8 cellular contexts compared by ENCODE assay signal in the genomic region with DNA sequence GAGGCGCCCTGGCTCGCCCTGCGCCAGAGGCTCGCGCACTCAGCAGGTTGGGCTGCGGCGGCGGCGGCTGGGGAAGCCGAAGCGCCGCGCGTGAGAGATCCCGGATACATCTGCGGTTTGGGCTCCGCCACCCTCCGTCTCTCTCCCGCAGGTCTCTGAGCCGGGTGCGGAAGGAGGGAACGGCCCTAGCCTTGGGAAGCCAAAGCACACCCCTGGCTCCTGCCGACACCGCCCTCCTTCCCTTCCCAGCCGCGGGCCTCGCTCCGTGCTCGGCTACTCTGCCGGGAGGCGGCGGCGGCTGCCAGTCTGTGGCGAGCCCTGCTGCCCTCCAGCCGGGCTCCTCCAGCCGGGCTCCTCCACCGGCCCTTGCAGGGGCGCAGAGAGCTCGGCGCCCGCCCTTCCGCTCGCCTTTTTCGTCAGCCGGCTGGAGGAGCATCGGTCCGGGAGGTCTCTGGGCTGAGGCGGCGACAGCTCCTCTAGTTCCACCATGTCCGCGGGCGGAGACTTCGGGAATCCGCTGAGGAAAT. TPM values are rescaled to one million over a fixed set of nuclear protein-coding genes. Genes with fewer than 3 reads are reported as not detected.
DNase-seq lines count a peak whose midpoint lies in the region; ATAC-seq and TF ChIP-seq lines count a peak whose summit lies in the region.
"Not testable (repeated sequence)": the region's sequence is repeated elsewhere in the genome, so short reads cannot be mapped to it uniquely, and the experiment has no call there.

A gene (plus strand): TSS at position 38 of the 527 bp plus-strand sequence. CDS start 450 bp downstream, at position 488.

- H3K4me1 Mint-ChIP-seq in activated CD4-positive, alpha-beta T cell treated with anti-CD3 and anti-CD28 coated beads, Interleukin-2, amount 10 ng/mL, durations not matched to agents 7 days and 5 days = not testable (repeated sequence)

- TF ChIP-seq CTCF in AG04450 (IDR thresholded peaks at IDR 0.05; ENCODE audit: low read depth, low read length) = not testable (repeated sequence)

- not testable (repeated sequence) for H2BK120ac ChIP-seq in mesenchymal stem cell (ENCODE audit: low read depth, low read length)

- H3K27me3 ChIP-seq in AG04450 (ENCODE audit: control insufficient read depth, insufficient read depth, low read length) = not testable (repeated sequence)
- peaks cover 10 to 17% of the 10 kb centered on the region in 2 experiments for H3K27me3 ChIP-seq in mesenchymal stem cell (ENCODE audit: control insufficient read depth in 1 of 2, insufficient read depth in 1 of 2, low read length in 2 of 2)

- not testable (repeated sequence) for H3K23ac ChIP-seq in mesenchymal stem cell (ENCODE audit: low read length in 2 of 2)

- H2AFZ ChIP-seq in mesenchymal stem cell (ENCODE audit: low read depth, low read length) = peak within 1 kb of the TSS; percentile 29

- H3K9ac ChIP-seq in mesenchymal stem cell (ENCODE audit: low read length) = peak within 1 kb of the TSS; percentile 36

- not testable (repeated sequence) for H3K9me3 Mint-ChIP-seq in activated CD4-positive, alpha-beta T cell treated with anti-CD3 and anti-CD28 coated beads, Interleukin-2, amount 10 ng/mL, durations not matched to agents 7 days and 5 days

- H3K4me3 Mint-ChIP-seq in activated CD4-positive, alpha-beta T cell treated with anti-CD3 and anti-CD28 coated beads, Interleukin-2, amount 10 ng/mL, durations not matched to agents 7 days and 5 days = peak within 1 kb of the TSS; percentile 48

- H3K27ac ChIP-seq in AG04450 (ENCODE audit: low read depth, low read length); caudate nucleus (ENCODE audit: low read depth, low read length); mesenchymal stem cell (ENCODE audit: low read length, poor library complexity, severe bottlenecking): not testable (repeated sequence)

- not testable (repeated sequence) for H4K91ac ChIP-seq in mesenchymal stem cell (ENCODE audit: low read length)

- H3K27me3 Mint-ChIP-seq in activated CD4-positive, alpha-beta T cell treated with anti-CD3 and anti-CD28 coated beads, Interleukin-2, amount 10 ng/mL, durations not matched to agents 7 days and 5 days = peaks cover 27% of the 10 kb centered on the region

- H3K4me3 ChIP-seq in AG04450 (ENCODE audit: low read depth, low read length) (peak within 1 kb of the TSS; percentile 27), mesenchymal stem cell (ENCODE audit: insufficient read depth in 1 of 2, low read depth in 1 of 2, low read length in 2 of 2) (peak within 1 kb of the TSS; percentile 37 to 72), skeletal muscle cell (ENCODE audit: low read depth, low read length) (peak within 1 kb of the TSS; percentile 41)

- WGBS in mesenchymal stem cell = under 1% methylated on average over 23 of the region's 54 CpGs

- not testable (repeated sequence) for H2BK15ac ChIP-seq in mesenchymal stem cell (ENCODE audit: low read depth, poor library complexity, severe bottlenecking)

- not testable (repeated sequence) for H2BK5ac ChIP-seq in mesenchymal stem cell (ENCODE audit: low read depth, low read length, poor library complexity, severe bottlenecking)

- DNase-seq in AG04450 (ENCODE audit: low read depth, low spot score); skeletal muscle cell (ENCODE audit: low read depth): not testable (repeated sequence)
- DNase-seq in NCI-H2081 (lab: John Stamatoyannopoulos, UW) (peak; percentile 5 to 45), caudate nucleus (lab: John Stamatoyannopoulos, UW) (peak in 47 of 61 donors; percentile 14 to 74 (median 41)), left cardiac atrium (peak; percentile 29), mesenchymal stem cell (peak; percentile 3)
- peak; percentile 6 for DNase-seq in activated CD4-positive, alpha-beta T cell treated with anti-CD3 and anti-CD28 coated beads, Interleukin-2, amount 10 ng/mL, durations not matched to agents 7 days and 5 days

- H3K4me1 ChIP-seq in mesenchymal stem cell (ENCODE audit: control insufficient read depth, insufficient read depth, low read depth, low read length) = not testable (repeated sequence)

- H3K4ac ChIP-seq in mesenchymal stem cell (ENCODE audit: low read depth in 1 of 2, low read length in 2 of 2) = not testable (repeated sequence)

- not testable (repeated sequence) for H3K14ac ChIP-seq in mesenchymal stem cell (ENCODE audit: low read length in 2 of 2)

- H3K79me1 ChIP-seq in mesenchymal stem cell (replicated peaks; ENCODE audit: low read length, poor library complexity, severe bottlenecking) = not testable (repeated sequence)

- intact Hi-C loops in left cardiac atrium (cut with DNase I) = not testable (repeated sequence)

- ATAC-seq in GM18502 (IDR thresholded peaks at IDR 0.05; ENCODE audit: poor library complexity, unreplicated experiment) = peak; percentile 67
- ATAC-seq in left cardiac atrium = peak; percentile 80 to 93

- not testable (repeated sequence) for H3K36me3 ChIP-seq in mesenchymal stem cell (ENCODE audit: control insufficient read depth in 1 of 2, insufficient read depth in 2 of 2, low read depth in 1 of 2, low read length in 2 of 2)

- H2AK5ac ChIP-seq in mesenchymal stem cell (ENCODE audit: low read length, severe bottlenecking) = not testable (repeated sequence)

- CTCF ChIA-PET in AG04450 (lab: Charles Lee); activated CD4-positive, alpha-beta T cell treated with anti-CD3 and anti-CD28 coated beads, Interleukin-2, amount 10 ng/mL, durations not matched to agents 7 days and 5 days (lab: Charles Lee): not testable (repeated sequence)

- not testable (repeated sequence) for H3K27ac Mint-ChIP-seq in activated CD4-positive, alpha-beta T cell treated with anti-CD3 and anti-CD28 coated beads, Interleukin-2, amount 10 ng/mL, durations not matched to agents 7 days and 5 days

- H3K18ac ChIP-seq in mesenchymal stem cell (ENCODE audit: low read depth in 1 of 2, low read length in 2 of 2) = not testable (repeated sequence)

- POLR2A ChIA-PET in AG04450 (lab: Yijun Ruan, JAX); activated CD4-positive, alpha-beta T cell treated with anti-CD3 and anti-CD28 coated beads, Interleukin-2, amount 10 ng/mL, durations not matched to agents 7 days and 5 days (lab: Charles Lee): not testable (repeated sequence)

- peak within 1 kb of the TSS; percentile 91 for H3K4me2 ChIP-seq in mesenchymal stem cell (ENCODE audit: low read length, poor library complexity, severe bottlenecking)

- not testable (repeated sequence) for H3K9me3 ChIP-seq in AG04450 (ENCODE audit: control insufficient read depth, insufficient read depth, low read length); mesenchymal stem cell (ENCODE audit: control insufficient read depth, low read length)

- not testable (repeated sequence) for H4K8ac ChIP-seq in mesenchymal stem cell (ENCODE audit: low read length)

- H2BK12ac ChIP-seq in mesenchymal stem cell (ENCODE audit: low read length in 2 of 2) = not testable (repeated sequence)

- not testable (repeated sequence) for H3K36me3 Mint-ChIP-seq in activated CD4-positive, alpha-beta T cell treated with anti-CD3 and anti-CD28 coated beads, Interleukin-2, amount 10 ng/mL, durations not matched to agents 7 days and 5 days (ENCODE audit: low read depth)

RNA-seq across cellular contexts. Expression of the gene that starts here (rescaled TPM):
- not detected in 2 replicates for polyA plus RNA-seq in AG04450 (2011; rRNA removed)
- not detected in 2 replicates for polyA minus RNA-seq in AG04450 (2011; rRNA and poly(A)+ RNA removed)
- not detected for total RNA-seq in activated CD4-positive, alpha-beta T cell treated with anti-CD3 and anti-CD28 coated beads, Interleukin-2, amount 10 ng/mL, durations not matched to agents 7 days and 5 days
- total RNA-seq in left cardiac atrium = under 1 TPM in 1 of 2 donors, not detected in 1; 0.18 TPM
- polyA plus RNA-seq in mesenchymal stem cell (2013, experiment 1 of 2) = not detected
- not detected for polyA plus RNA-seq in mesenchymal stem cell (2013, experiment 2 of 2)

Comparison
In these comparisons a context has a peak if more than half of its experiments do, and no peak if none do; other contexts are left out.
1. Peak in DNase-seq in activated CD4-positive, alpha-beta T cell treated with anti-CD3 and anti-CD28 coated beads, Interleukin-2, amount 10 ng/mL, durations not matched to agents 7 days and 5 days; RNA of the gene not detected or under 1 TPM.
2. Peak in DNase-seq and ATAC-seq in left cardiac atrium; RNA of the gene not detected or under 1 TPM.